ENCODE assay signal across 8 cellular contexts in genomic region chr2:24920813-24921441, GRCh38. TPM values are rescaled to one million over a fixed set of nuclear protein-coding genes. Genes with fewer than 3 reads are reported as not detected.
DNase-seq lines count a peak whose midpoint lies in the region; ATAC-seq, FAIRE-seq and TF ChIP-seq lines count a peak whose summit lies in the region.

No MANE protein-coding gene starts in this region.

- TF ChIP-seq EP300 in HepG2 (IDR thresholded peaks at IDR 0.05; ENCODE audit: low read depth in 2 of 2, low read length in 2 of 2) (no peak), HepG2 (CRISPR knock-in tag; IDR thresholded peaks at IDR 0.05; ENCODE audit: borderline replicate concordance) (no peak), transverse colon (IDR thresholded peaks at IDR 0.05; ENCODE audit: low read depth) (no peak)

- no peaks in the 10 kb centered on the region for H3K9me3 Mint-ChIP-seq in activated naive CD8-positive, alpha-beta T cell treated with anti-CD3 and anti-CD28 coated beads for 36 hours

- intact Hi-C loops in HepG2 (cut with micrococcal nuclease; ENCODE audit: unreplicated experiment) = no loop called here
- intact Hi-C loops in transverse colon (cut with DNase I; ENCODE audit: low total_unique reads) = no loop called here

- no peak for TF ChIP-seq POLR2A in NB4 (IDR thresholded peaks at IDR 0.05; ENCODE audit: extremely low read depth, insufficient read length)
- no peak for TF ChIP-seq POLR2A in HepG2 (IDR thresholded peaks at IDR 0.05; ENCODE audit: insufficient read depth in 1 of 2, low read depth in 2 of 2, low read length in 2 of 2)
- TF ChIP-seq POLR2A in transverse colon (IDR thresholded peaks at IDR 0.05) = no peak

- POLR2A ChIA-PET in HepG2 (lab: Yijun Ruan, JAX) = no interaction called here

- TF ChIP-seq CTCF in NB4 (IDR thresholded peaks at IDR 0.05; ENCODE audit: low read depth, low read length) (peak; percentile 62), HepG2 (CRISPR knock-in tag; IDR thresholded peaks at IDR 0.05) (peak; percentile 61), transverse colon (IDR thresholded peaks at IDR 0.05) (peak in 1 of 5 experiments; percentile 16)

- H3K4me3 ChIP-seq in NB4 (ENCODE audit: low read depth, low read length) (no peak overlapping the region), HepG2 (replicated peaks in 1 of 3; ENCODE audit: insufficient read depth in 1 of 3, low read depth in 2 of 3, low read length in 3 of 3) (peak overlapping the region in 2 of 3 experiments; percentile 53 to 58; a peak in 3 of 6 replicates), transverse colon (peak overlapping the region; percentile 45 to 77 (median 60))

- FAIRE-seq in HepG2 (lab: Jason Lieb, UNC) = peak; percentile 32

- peaks cover 28% of the 10 kb centered on the region for H3K4me1 Mint-ChIP-seq in activated naive CD8-positive, alpha-beta T cell treated with anti-CD3 and anti-CD28 coated beads for 36 hours

- in situ Hi-C loops in HepG2 (cut with HindIII; ENCODE audit: extremely low pct_ligation_motif_present, low pct_unique_long_range_greater_than_20kb) = no loop called here
- in situ Hi-C loops in transverse colon (cut with MboI; ENCODE audit: low pct_ligation_motif_present in 1 of 4, low pct_unique_long_range_greater_than_20kb in 1 of 4, low sequenced_read_pairs in 3 of 4) = no loop called here

- H3K27ac ChIP-seq in HepG2 (ENCODE audit: extremely low read length, insufficient read depth, low read length) (no peak overlapping the region), transverse colon (peak overlapping the region; percentile 57 to 70 (median 62))

- H3K27ac Mint-ChIP-seq in activated naive CD8-positive, alpha-beta T cell treated with anti-CD3 and anti-CD28 coated beads for 36 hours = no peak overlapping the region

- peak overlapping the region; percentile 59 for H3K4me3 Mint-ChIP-seq in activated naive CD8-positive, alpha-beta T cell treated with anti-CD3 and anti-CD28 coated beads for 36 hours

- no TSS peak for BruUV-seq in HepG2 (replicated peaks; lab: Mats Ljungman, UMichigan)

- no peak overlapping the region for H2AFZ ChIP-seq in HepG2 (ENCODE audit: low read length)

- DNase-seq in SIG-M5 treated with dmso at 0.1 percent for 504 hours (lab: John Stamatoyannopoulos, UW; ENCODE audit: unreplicated experiment) (peak; percentile 28), SIG-M5 (lab: John Stamatoyannopoulos, UW) (no peak), NB4 (ENCODE audit: low read depth) (peak; percentile 25), HepG2 (ENCODE audit: low spot score) (peak; percentile 21), transverse colon (no peak), ureter (ENCODE audit: low spot score) (no peak)
- DNase-seq in activated naive CD8-positive, alpha-beta T cell treated with anti-CD3 and anti-CD28 coated beads for 36 hours = no peak

- no peak overlapping the region for H3K9ac ChIP-seq in HepG2 (ENCODE audit: insufficient read depth, low read depth, low read length)

- H3K4me2 ChIP-seq in HepG2 (ENCODE audit: low read depth, low read length) = peak overlapping the region; percentile 65

- H3K9me3 ChIP-seq in HepG2 (ENCODE audit: low read length) (no peaks in the 10 kb centered on the region), transverse colon (no peaks in the 10 kb centered on the region)

- H3K79me2 ChIP-seq in HepG2 (ENCODE audit: insufficient read depth, low read length) = no peaks in the 10 kb centered on the region

- H3K4me1 ChIP-seq in HepG2 (ENCODE audit: insufficient read depth, low read length) = peaks cover 13% of the 10 kb centered on the region
- H3K4me1 ChIP-seq in transverse colon = peaks cover 0 to 28% (median 14%) of the 10 kb centered on the region in 4 donors

- H3K36me3 ChIP-seq in HepG2 (replicated peaks in 1 of 2; ENCODE audit: control insufficient read depth in 1 of 2, insufficient read depth in 2 of 2, low read length in 2 of 2) = no peaks in the 10 kb centered on the region
- no peaks in the 10 kb centered on the region for H3K36me3 ChIP-seq in transverse colon

- H4K20me1 ChIP-seq in HepG2 (ENCODE audit: insufficient read depth, low read length) = no peaks in the 10 kb centered on the region; the same call in 1 of the 2 replicates

- H3K27me3 Mint-ChIP-seq in activated naive CD8-positive, alpha-beta T cell treated with anti-CD3 and anti-CD28 coated beads for 36 hours = peaks cover 7% of the 10 kb centered on the region

- ATAC-seq in HepG2 = peak; percentile 69
- ATAC-seq in GM21786 (IDR thresholded peaks at IDR 0.05; ENCODE audit: unreplicated experiment) = no peak

- H3K27me3 ChIP-seq in HepG2 (ENCODE audit: control insufficient read depth in 1 of 2, insufficient read depth in 2 of 2, low read length in 2 of 2) = peaks cover 22 to 84% of the 10 kb centered on the region in 2 experiments
- H3K27me3 ChIP-seq in transverse colon = no peaks in the 10 kb centered on the region

- H3K36me3 Mint-ChIP-seq in activated naive CD8-positive, alpha-beta T cell treated with anti-CD3 and anti-CD28 coated beads for 36 hours = peaks cover 14% of the 10 kb centered on the region

- WGBS in HepG2 (ENCODE audit: low lambda C conversion rate) = under 1% methylated on average over 13 of the region's 13 CpGs
- 0 to 27% methylated on average over 1 to 13 of the region's 13 CpGs for WGBS in transverse colon (ENCODE audit: low coverage in 1 of 2), 2 donors

- TF ChIP-seq RAD21 in HepG2 (CRISPR knock-in tag; IDR thresholded peaks at IDR 0.05) = no peak

- CTCF ChIA-PET in HepG2 (lab: Yijun Ruan, JAX; ENCODE audit: low intra/inter-chr PET ratio, low total read pairs) = no interaction called here

TF ChIP-seq in HepG2, 621 proteins besides CTCF, POLR2A, EP300 and RAD21 (continues in another document):
- TF ChIP-seq EZH2 (conservative IDR thresholded peaks at IDR 0.05; ENCODE audit: low read depth, low read length) = peak; percentile 96
- TF ChIP-seq ZC3H4 (CRISPR knock-in tag; IDR thresholded peaks at IDR 0.05; ENCODE audit: borderline replicate concordance) = no peak
- no peak for TF ChIP-seq ASH2L (IDR thresholded peaks at IDR 0.05; ENCODE audit: insufficient read length, low read depth, low read length)
- TF ChIP-seq KAT7 (CRISPR knock-in tag; IDR thresholded peaks at IDR 0.05; ENCODE audit: borderline replicate concordance) = no peak
- no peak for TF ChIP-seq ZBTB21 (CRISPR knock-in tag; IDR thresholded peaks at IDR 0.05)
- no peak for TF ChIP-seq U2AF2 (IDR thresholded peaks at IDR 0.05; ENCODE audit: low read depth, low read length)

RNA-seq across cellular contexts. Expression of gene ADCY3, which starts 0.9 kb away (rescaled TPM):
- 10 to 100 TPM; 55.4 to 55.7 TPM for total RNA-seq in activated naive CD8-positive, alpha-beta T cell treated with anti-CD3 and anti-CD28 coated beads for 36 hours
- total RNA-seq in HepG2 (2016; rRNA removed; fragmentation: Illumina TruSeq; extraction: Trizol) (0.11 TPM in 1 of 2 replicates, not detected in the other), transverse colon (10 to 100 TPM; 11.7 to 80.2 (median 22.6) TPM), ureter (82.5 TPM)
- total RNA-seq in HepG2 (2016; cell fraction: cytosol; rRNA removed; fragmentation: Illumina TruSeq; extraction: Trizol; ENCODE audit: low read depth) = not detected in 2 replicates
- total RNA-seq in HepG2 (2016; cell fraction: insoluble cytoplasmic fraction; rRNA removed; fragmentation: Illumina TruSeq; extraction: Trizol) = 0.13 and 0.21 TPM in 2 replicates
- total RNA-seq in HepG2 (2016; cell fraction: membrane; rRNA removed; fragmentation: Illumina TruSeq; extraction: Trizol) = 0.21 TPM in 1 of 2 replicates, not detected in the other
- total RNA-seq in HepG2 (2016; cell fraction: nucleus; rRNA removed; fragmentation: Illumina TruSeq; extraction: Trizol) = not detected in 2 replicates
- polyA plus RNA-seq in HepG2 (2011; rRNA removed) = 0.40 and 0.61 TPM in 2 replicates
- 0.10 and 0.42 TPM in 2 replicates for polyA plus RNA-seq in HepG2 (2011; cell fraction: cytosol; rRNA removed)
- 1.8 and 2.6 TPM in 2 replicates for polyA plus RNA-seq in HepG2 (2011; cell fraction: nucleus; rRNA removed)
- 0.12 and 0.13 TPM in 2 replicates for polyA plus RNA-seq in HepG2 (2012)
- polyA plus RNA-seq in HepG2 (2016; cell fraction: cytosol; fragmentation: Illumina TruSeq; extraction: Trizol; ENCODE audit: low read depth) = not detected in 2 replicates
- not detected in 2 replicates for polyA plus RNA-seq in HepG2 (2016; cell fraction: insoluble cytoplasmic fraction; fragmentation: Illumina TruSeq; extraction: Trizol; ENCODE audit: low read depth)
- polyA plus RNA-seq in HepG2 (2016; cell fraction: membrane; fragmentation: Illumina TruSeq; extraction: Trizol; ENCODE audit: low read depth) = 0.36 TPM in 1 of 2 replicates, not detected in the other
- polyA plus RNA-seq in HepG2 (2016; cell fraction: nucleus; fragmentation: Illumina TruSeq; extraction: Trizol; ENCODE audit: insufficient read depth, low read depth) = not detected in 2 replicates
- polyA minus RNA-seq in HepG2 (2011; rRNA and poly(A)+ RNA removed; ENCODE audit: low replicate concordance) = 1.3 and 222 TPM in 2 replicates
- polyA minus RNA-seq in HepG2 (2011; cell fraction: cytosol; rRNA and poly(A)+ RNA removed) = 1.1 and 1.8 TPM in 2 replicates
- polyA minus RNA-seq in HepG2 (2011; cell fraction: nucleus; rRNA and poly(A)+ RNA removed) = 0.77 and 1.2 TPM in 2 replicates

RNA-seq across cellular contexts. Expression of gene DNAJC27, which starts 50.8 kb away (rescaled TPM):
- total RNA-seq in activated naive CD8-positive, alpha-beta T cell treated with anti-CD3 and anti-CD28 coated beads for 36 hours = 1 to 10 TPM; 4.2 TPM
- total RNA-seq in HepG2 (2016; rRNA removed; fragmentation: Illumina TruSeq; extraction: Trizol) = 2.3 and 3.1 TPM in 2 replicates
- 0.79 and 1.5 TPM in 2 replicates for total RNA-seq in HepG2 (2016; cell fraction: cytosol; rRNA removed; fragmentation: Illumina TruSeq; extraction: Trizol; ENCODE audit: low read depth)
- 2.2 and 3.0 TPM in 2 replicates for total RNA-seq in HepG2 (2016; cell fraction: insoluble cytoplasmic fraction; rRNA removed; fragmentation: Illumina TruSeq; extraction: Trizol)
- total RNA-seq in HepG2 (2016; cell fraction: membrane; rRNA removed; fragmentation: Illumina TruSeq; extraction: Trizol) = 1.4 and 1.5 TPM in 2 replicates
- 7.0 and 8.0 TPM in 2 replicates for total RNA-seq in HepG2 (2016; cell fraction: nucleus; rRNA removed; fragmentation: Illumina TruSeq; extraction: Trizol)
- polyA plus RNA-seq in HepG2 (2011; rRNA removed) = 3.7 TPM in 2 replicates
- 1.2 and 1.8 TPM in 2 replicates for polyA plus RNA-seq in HepG2 (2011; cell fraction: cytosol; rRNA removed)
- polyA plus RNA-seq in HepG2 (2011; cell fraction: nucleus; rRNA removed) = 6.6 and 7.5 TPM in 2 replicates
- polyA plus RNA-seq in HepG2 (2012) = 3.3 and 3.4 TPM in 2 replicates
- polyA plus RNA-seq in HepG2 (2016; cell fraction: cytosol; fragmentation: Illumina TruSeq; extraction: Trizol; ENCODE audit: low read depth) = 0.52 and 1.00 TPM in 2 replicates
- polyA plus RNA-seq in HepG2 (2016; cell fraction: insoluble cytoplasmic fraction; fragmentation: Illumina TruSeq; extraction: Trizol; ENCODE audit: low read depth) = 1.5 and 1.7 TPM in 2 replicates
- polyA plus RNA-seq in HepG2 (2016; cell fraction: membrane; fragmentation: Illumina TruSeq; extraction: Trizol; ENCODE audit: low read depth) = 1.0 TPM in 2 replicates
- 5.5 and 6.3 TPM in 2 replicates for polyA plus RNA-seq in HepG2 (2016; cell fraction: nucleus; fragmentation: Illumina TruSeq; extraction: Trizol; ENCODE audit: insufficient read depth, low read depth)
- polyA minus RNA-seq in HepG2 (2011; rRNA and poly(A)+ RNA removed; ENCODE audit: low replicate concordance) = 2.1 and 3.3 TPM in 2 replicates
- polyA minus RNA-seq in HepG2 (2011; cell fraction: cytosol; rRNA and poly(A)+ RNA removed) = 1.2 and 1.5 TPM in 2 replicates
- polyA minus RNA-seq in HepG2 (2011; cell fraction: nucleus; rRNA and poly(A)+ RNA removed) = 18.9 and 22.9 TPM in 2 replicates
- 1 to 10 TPM; 4.0 to 7.6 (median 5.7) TPM for total RNA-seq in transverse colon
- total RNA-seq in ureter = 14.6 TPM

Comparison
In these comparisons a context has a peak if more than half of its experiments do, and no peak if none do; other contexts are left out.
1. DNase-seq: peak in SIG-M5 treated with dmso at 0.1 percent for 504 hours (single experiment), NB4 (single experiment) and HepG2 (single experiment); none in SIG-M5 (single experiment), activated naive CD8-positive, alpha-beta T cell treated with anti-CD3 and anti-CD28 coated beads for 36 hours (single experiment), transverse colon (single experiment) and ureter (single experiment).
2. RNA of gene ADCY3, which starts 0.9 kb away (total RNA-seq): 82.5 TPM in ureter (single experiment), 55.4 to 55.7 TPM in activated naive CD8-positive, alpha-beta T cell treated with anti-CD3 and anti-CD28 coated beads for 36 hours and 11.7 to 80.2 TPM in transverse colon; 0.11 to 0.21 TPM in HepG2; every median in the first group is over 10 times any median in the second.